15 cellular contexts compared by ENCODE assay signal in the genomic region with DNA sequence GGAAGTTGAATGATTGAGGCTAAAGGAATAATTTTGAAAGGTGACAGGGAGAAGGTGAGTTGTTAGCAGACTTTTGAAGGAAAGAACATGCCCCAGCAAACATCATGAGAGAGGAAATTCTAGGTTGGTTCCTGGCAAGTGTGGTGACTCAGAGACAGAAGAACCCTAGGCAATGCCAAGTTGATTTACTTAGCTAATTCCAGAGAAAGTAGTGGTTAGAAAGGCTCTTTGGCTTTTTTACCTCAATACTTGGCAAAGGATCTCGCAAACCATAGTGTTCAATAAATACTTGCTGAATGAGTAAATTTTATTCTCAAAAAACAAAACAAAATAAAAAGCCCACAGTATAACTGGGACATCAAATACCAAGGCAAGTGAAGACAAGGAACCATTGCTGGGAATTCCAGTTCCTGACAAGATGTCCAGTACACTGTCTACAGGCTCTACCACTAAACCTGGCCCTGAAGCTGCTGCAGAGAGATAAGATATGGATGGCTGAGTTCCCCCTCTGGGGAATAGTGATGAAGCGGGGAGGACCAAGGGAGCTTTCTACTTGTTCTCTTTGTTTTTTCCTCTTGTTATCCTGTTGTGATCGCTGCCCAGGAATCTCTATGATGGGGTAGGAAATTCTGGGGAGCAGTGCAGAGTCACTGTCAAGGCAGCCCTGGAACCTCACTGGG. TPM values are rescaled to one million over a fixed set of nuclear protein-coding genes. Genes with fewer than 3 reads are reported as not detected.
DNase-seq lines count a peak whose midpoint lies in the region; ATAC-seq and TF ChIP-seq lines count a peak whose summit lies in the region.
"Had no signal": no experiment of that assay in that cellular context is flagged by ENCODE, and none has a peak within 500 bp of the region (broad histone marks: within the 10 kb centered on the region; RNA-seq: fewer than 3 reads in every experiment).

No MANE protein-coding gene starts in this region.

- intact Hi-C loops in breast epithelium (cut with DNase I; ENCODE audit: low total_unique reads): no loop called here
- intact Hi-C loops in CD4-positive, alpha-beta T cell (cut with DNase I, micrococcal nuclease): no loop called here

- no peak for TF ChIP-seq CTCF in breast epithelium (IDR thresholded peaks at IDR 0.05)
- no peak for TF ChIP-seq CTCF in CD4-positive, alpha-beta T cell (IDR thresholded peaks at IDR 0.05)

- H3K4me3 Mint-ChIP-seq in CD4-positive, alpha-beta T cell: no peak overlapping the region
- H3K4me3 Mint-ChIP-seq: naive B cell had no signal

- H3K4me3 ChIP-seq in breast epithelium (no peak overlapping the region), mesenchymal stem cell (ENCODE audit: insufficient read depth in 1 of 2, low read depth in 1 of 2, low read length in 2 of 2) (peak overlapping the region in 1 of 2 experiments; percentile 18)

- H3K4me1 ChIP-seq in breast epithelium: peaks cover 0 to 9% of the 10 kb centered on the region in 2 donors
- no peaks in the 10 kb centered on the region for H3K4me1 ChIP-seq in mesenchymal stem cell (ENCODE audit: control insufficient read depth, insufficient read depth, low read depth, low read length)

- H3K4me1 Mint-ChIP-seq in CD4-positive, alpha-beta T cell (ENCODE audit: low read depth): peaks cover 2% of the 10 kb centered on the region
- H3K4me1 Mint-ChIP-seq: naive B cell had no signal

- POLR2A ChIA-PET in CD4-positive, alpha-beta T cell (lab: Charles Lee): no interaction called here

- H3K79me1 ChIP-seq in mesenchymal stem cell (replicated peaks; ENCODE audit: low read length, poor library complexity, severe bottlenecking): no peaks in the 10 kb centered on the region

- H4K8ac ChIP-seq in mesenchymal stem cell (ENCODE audit: low read length): no peak overlapping the region

- no peak overlapping the region for H4K91ac ChIP-seq in mesenchymal stem cell (ENCODE audit: low read length)

- no peaks in the 10 kb centered on the region for H3K36me3 ChIP-seq in breast epithelium
- H3K36me3 ChIP-seq in mesenchymal stem cell (ENCODE audit: control insufficient read depth in 1 of 2, insufficient read depth in 2 of 2, low read depth in 1 of 2, low read length in 2 of 2): no peaks in the 10 kb centered on the region

- 77% methylated on average over 2 of the region's 3 CpGs for WGBS in mesenchymal stem cell

- H3K27ac Mint-ChIP-seq in CD4-positive, alpha-beta T cell: no peak overlapping the region

- H3K9me3 ChIP-seq in breast epithelium (no peaks in the 10 kb centered on the region), mesenchymal stem cell (ENCODE audit: control insufficient read depth, low read length) (no peaks in the 10 kb centered on the region)
- no peaks in the 10 kb centered on the region for H3K9me3 ChIP-seq in CD4-positive, alpha-beta T cell (ENCODE audit: control insufficient read depth, low read length)

- no peak overlapping the region for H2AK5ac ChIP-seq in mesenchymal stem cell (ENCODE audit: low read length, severe bottlenecking)

- TF ChIP-seq POLR2A in breast epithelium (IDR thresholded peaks at IDR 0.05): no peak

- CTCF ChIA-PET in CD4-positive, alpha-beta T cell (lab: Charles Lee): no interaction called here

- no peak overlapping the region for H3K4me2 ChIP-seq in mesenchymal stem cell (ENCODE audit: low read length, poor library complexity, severe bottlenecking)

- H3K27me3 Mint-ChIP-seq in CD4-positive, alpha-beta T cell: no peaks in the 10 kb centered on the region

- no peaks in the 10 kb centered on the region for H3K9me3 Mint-ChIP-seq in CD4-positive, alpha-beta T cell
- H3K9me3 Mint-ChIP-seq: naive B cell had no signal

- H3K27me3 ChIP-seq in breast epithelium (no peaks in the 10 kb centered on the region), mesenchymal stem cell (ENCODE audit: control insufficient read depth in 1 of 2, insufficient read depth in 1 of 2, low read length in 2 of 2) (no peaks in the 10 kb centered on the region)
- H3K27me3 ChIP-seq in CD4-positive, alpha-beta T cell (ENCODE audit: control insufficient read depth, insufficient read depth, low read length): no peaks in the 10 kb centered on the region

- H2BK15ac ChIP-seq in mesenchymal stem cell (ENCODE audit: low read depth, poor library complexity, severe bottlenecking): no peak overlapping the region

- no peak for ATAC-seq in HG03039 (IDR thresholded peaks at IDR 0.05; ENCODE audit: unreplicated experiment)
- ATAC-seq in HG03108 (IDR thresholded peaks at IDR 0.05; ENCODE audit: unreplicated experiment): no peak
- ATAC-seq in CD4-positive, alpha-beta T cell (ENCODE audit: poor library complexity): no peak

- H3K9ac ChIP-seq in mesenchymal stem cell (ENCODE audit: low read length): no peak overlapping the region

- H3K36me3 Mint-ChIP-seq in CD4-positive, alpha-beta T cell (ENCODE audit: low read depth): no peaks in the 10 kb centered on the region

- no peak overlapping the region for H2BK12ac ChIP-seq in mesenchymal stem cell (ENCODE audit: low read length in 2 of 2)

- no peak overlapping the region for H3K4ac ChIP-seq in mesenchymal stem cell (ENCODE audit: low read depth in 1 of 2, low read length in 2 of 2)

- H2AFZ ChIP-seq in mesenchymal stem cell (ENCODE audit: low read depth, low read length): no peak overlapping the region

- H3K27ac ChIP-seq in breast epithelium (peak overlapping the region; percentile 15 to 68), mesenchymal stem cell (ENCODE audit: low read length, poor library complexity, severe bottlenecking) (no peak overlapping the region)
- no peak overlapping the region for H3K27ac ChIP-seq in CD4-positive, alpha-beta T cell (ENCODE audit: low read depth, low read length)

- no peak overlapping the region for H3K18ac ChIP-seq in mesenchymal stem cell (ENCODE audit: low read depth in 1 of 2, low read length in 2 of 2)

- H3K23ac ChIP-seq in mesenchymal stem cell (ENCODE audit: low read length in 2 of 2): no peak overlapping the region

- H2BK5ac ChIP-seq in mesenchymal stem cell (ENCODE audit: low read depth, low read length, poor library complexity, severe bottlenecking): no peak overlapping the region

- DNase-seq in EL (peak; percentile 82), NCI-H526 (lab: John Stamatoyannopoulos, UW) (peak; percentile 8 to 60), breast epithelium (ENCODE audit: low spot score in 2 of 2) (no peak), mesenchymal stem cell (peak; percentile 19), NCI-H1092 (lab: John Stamatoyannopoulos, UW) (no peak)
- no peak for DNase-seq in CD4-positive, alpha-beta T cell
- DNase-seq: activated CD4-positive, CD25-positive, alpha-beta regulatory T cell treated with anti-CD3 and anti-CD28 coated beads, Interleukin-2, amount 50 U/mL, for 72 hours; DMS79; effector CD4-positive, alpha-beta T cell; MM.1S; naive B cell; stimulated activated naive CD4-positive, alpha-beta T cell treated with Interleukin-2 at 50 U/mL for 16 hours had no signal

- H2BK120ac ChIP-seq in mesenchymal stem cell (ENCODE audit: low read depth, low read length): no peak overlapping the region

- H3K14ac ChIP-seq in mesenchymal stem cell (ENCODE audit: low read length in 2 of 2): no peak overlapping the region

RNA-seq across cellular contexts. Expression of gene IL12RB2, which starts 48.2 kb away (rescaled TPM):
- total RNA-seq in breast epithelium: 1 to 10 TPM in 1 of 3 donors, under 1 TPM in 2; 0.33 to 5.1 (median 0.59) TPM
- polyA plus RNA-seq in mesenchymal stem cell (2013, experiment 1 of 2): not detected
- polyA plus RNA-seq in mesenchymal stem cell (2013, experiment 2 of 2): not detected
- total RNA-seq in CD4-positive, alpha-beta T cell: 1 to 10 TPM in 1 of 2 experiments, under 1 TPM in 1; 0.98 to 1.2 TPM
- total RNA-seq: NCI-H460 had no signal

Comparison
In these comparisons a context has a peak if more than half of its experiments do, and no peak if none do; other contexts are left out.
1. DNase-seq: peak in EL (single experiment), NCI-H526 (2 of 2) and mesenchymal stem cell (single experiment); none in breast epithelium (0 of 2), CD4-positive, alpha-beta T cell (0 of 10) and NCI-H1092 (single experiment).
2. H3K27ac ChIP-seq: peak in breast epithelium (2 of 2); none in mesenchymal stem cell (single experiment) and CD4-positive, alpha-beta T cell (single experiment).